3 cellular contexts compared by ENCODE assay signal in genomic region chr2:237861875-237862527, GRCh38.
TF ChIP-seq lines count a peak whose summit lies in the region.

No MANE protein-coding gene starts in this region.

TF ChIP-seq in A549, 52 proteins besides CTCF, POLR2A, EP300 and RAD21:
- TF ChIP-seq SREBF2 (IDR thresholded peaks at IDR 0.05) (no peak), USF2 (IDR thresholded peaks at IDR 0.05) (no peak), NPAS2 (CRISPR knock-in tag; IDR thresholded peaks at IDR 0.05; ENCODE audit: borderline replicate concordance) (no peak), ZC3H11A (IDR thresholded peaks at IDR 0.05) (no peak), KDM5A (IDR thresholded peaks at IDR 0.05) (no peak), NR3C1 (IDR thresholded peaks at IDR 0.05) (no peak)

TF ChIP-seq in IMR-90, 13 proteins besides CTCF, POLR2A, EP300 and RAD21:
- TF ChIP-seq MAFK (IDR thresholded peaks at IDR 0.05; ENCODE audit: low read depth, low read length) = no peak
- no peak for TF ChIP-seq FOS (IDR thresholded peaks at IDR 0.05; ENCODE audit: low read depth, low read length)
- TF ChIP-seq NFE2L2 (IDR thresholded peaks at IDR 0.05; ENCODE audit: low read depth, low read length) = no peak
- no peak for TF ChIP-seq RCOR1 (IDR thresholded peaks at IDR 0.05; ENCODE audit: insufficient replicate concordance, low read length)
- no peak for TF ChIP-seq ELK1 (IDR thresholded peaks at IDR 0.05; ENCODE audit: borderline replicate concordance, low read depth, low read length)
- no peak for TF ChIP-seq SMC3 (IDR thresholded peaks at IDR 0.05; ENCODE audit: low read depth, low read length)
- TF ChIP-seq USF2 (IDR thresholded peaks at IDR 0.05; ENCODE audit: low read depth, low read length) = no peak
- TF ChIP-seq MAZ (IDR thresholded peaks at IDR 0.05; ENCODE audit: borderline replicate concordance, low read depth, low read length) = no peak
- TF ChIP-seq RFX5 (IDR thresholded peaks at IDR 0.05; ENCODE audit: low read depth, low read length) = no peak
- TF ChIP-seq MXI1 (IDR thresholded peaks at IDR 0.05; ENCODE audit: borderline replicate concordance, low read depth, low read length) = no peak
- TF ChIP-seq CHD1 (IDR thresholded peaks at IDR 0.05; ENCODE audit: low read depth, low read length) = no peak
- TF ChIP-seq BHLHE40 (IDR thresholded peaks at IDR 0.05; ENCODE audit: low read depth, low read length) = no peak

TF ChIP-seq in SK-N-SH, 30 proteins besides CTCF, POLR2A, EP300 and RAD21:
- TF ChIP-seq REST (IDR thresholded peaks at IDR 0.05; ENCODE audit: low read depth, low read length) (no peak), MAX (IDR thresholded peaks at IDR 0.05; ENCODE audit: low read depth) (no peak), JUND (IDR thresholded peaks at IDR 0.05) (no peak), ELF1 (IDR thresholded peaks at IDR 0.05) (no peak), TCF12 (IDR thresholded peaks at IDR 0.05) (no peak), YY1 (IDR thresholded peaks at IDR 0.05; ENCODE audit: low read depth) (no peak), FOSL2 (IDR thresholded peaks at IDR 0.05; ENCODE audit: borderline replicate concordance, low read depth) (no peak)
